ENCODE assay signal across 11 cellular contexts in genomic region chr2:127157651-127158460, GRCh38. TPM values are rescaled to one million over a fixed set of nuclear protein-coding genes. Genes with fewer than 3 reads are reported as not detected.
DNase-seq lines count a peak whose midpoint lies in the region; ATAC-seq and TF ChIP-seq lines count a peak whose summit lies in the region.
"Had no signal": no experiment of that assay in that cellular context is flagged by ENCODE, and none has a peak within 500 bp of the region (broad histone marks: within the 10 kb centered on the region; RNA-seq: fewer than 3 reads in every experiment).

No MANE protein-coding gene starts in this region.

- H4K8ac ChIP-seq in mesenchymal stem cell (ENCODE audit: low read length), result peak overlapping the region; percentile 10

- no peak overlapping the region for H3K4ac ChIP-seq in mesenchymal stem cell (ENCODE audit: low read depth in 1 of 2, low read length in 2 of 2)

- H3K4me3 ChIP-seq in AG04450 (ENCODE audit: low read depth, low read length) (no peak overlapping the region), astrocyte of the spinal cord (ENCODE audit: low read depth, low read length) (no peak overlapping the region), mesenchymal stem cell (ENCODE audit: insufficient read depth in 1 of 2, low read depth in 1 of 2, low read length in 2 of 2) (no peak overlapping the region)

- POLR2A ChIA-PET in AG04450 (lab: Yijun Ruan, JAX), result no interaction called here

- peak overlapping the region; percentile 13 to 63 for H3K18ac ChIP-seq in mesenchymal stem cell (ENCODE audit: low read depth in 1 of 2, low read length in 2 of 2)

- no peak overlapping the region for H2BK120ac ChIP-seq in mesenchymal stem cell (ENCODE audit: low read depth, low read length)

- peak overlapping the region in 1 of 2 experiments; percentile 87 for H2BK12ac ChIP-seq in mesenchymal stem cell (ENCODE audit: low read length in 2 of 2)

- peak overlapping the region; percentile 26 for H2AK5ac ChIP-seq in mesenchymal stem cell (ENCODE audit: low read length, severe bottlenecking)

- no peak overlapping the region for H4K91ac ChIP-seq in mesenchymal stem cell (ENCODE audit: low read length)

- in situ Hi-C loops in astrocyte of the spinal cord (cut with HindIII; ENCODE audit: low sequenced_read_pairs), result no loop called here

- H3K27ac ChIP-seq in AG04450 (ENCODE audit: low read depth, low read length) (no peak overlapping the region), mesenchymal stem cell (ENCODE audit: low read length, poor library complexity, severe bottlenecking) (no peak overlapping the region)
- H3K27ac ChIP-seq: VCaP had no signal

- H3K4me1 ChIP-seq in mesenchymal stem cell (ENCODE audit: control insufficient read depth, insufficient read depth, low read depth, low read length), result peaks cover 33% of the 10 kb centered on the region

- no peak overlapping the region for H3K9ac ChIP-seq in mesenchymal stem cell (ENCODE audit: low read length)

- H3K23ac ChIP-seq in mesenchymal stem cell (ENCODE audit: low read length in 2 of 2), result no peak overlapping the region

- 48% methylated on average over 15 of the region's 15 CpGs for WGBS in mesenchymal stem cell

- H3K4me2 ChIP-seq in mesenchymal stem cell (ENCODE audit: low read length, poor library complexity, severe bottlenecking), result no peak overlapping the region

- no peak overlapping the region for H3K14ac ChIP-seq in mesenchymal stem cell (ENCODE audit: low read length in 2 of 2)

- ATAC-seq in GM18907 (IDR thresholded peaks at IDR 0.05; ENCODE audit: unreplicated experiment) (peak; percentile 39), GM21515 (IDR thresholded peaks at IDR 0.05; ENCODE audit: unreplicated experiment) (no peak)
- ATAC-seq: esophagus mucosa had no signal

- H3K9me3 ChIP-seq in AG04450 (ENCODE audit: control insufficient read depth, insufficient read depth, low read length) (no peaks in the 10 kb centered on the region), mesenchymal stem cell (ENCODE audit: control insufficient read depth, low read length) (no peaks in the 10 kb centered on the region)

- peak overlapping the region; percentile 54 for H2AFZ ChIP-seq in mesenchymal stem cell (ENCODE audit: low read depth, low read length)

- H3K36me3 ChIP-seq in mesenchymal stem cell (ENCODE audit: control insufficient read depth in 1 of 2, insufficient read depth in 2 of 2, low read depth in 1 of 2, low read length in 2 of 2), result no peaks in the 10 kb centered on the region

- DNase-seq in AG04450 (ENCODE audit: low read depth, low spot score) (no peak), astrocyte of the spinal cord (ENCODE audit: low read depth, low spot score) (no peak), mesenchymal stem cell (peak; percentile 56), CD1c-positive myeloid dendritic cell (ENCODE audit: extremely low spot score) (no peak), DMS153 (lab: John Stamatoyannopoulos, UW) (no peak), GM03348 (ENCODE audit: low spot score) (no peak)
- DNase-seq: Calu3 had no signal

- H3K27me3 ChIP-seq in AG04450 (ENCODE audit: control insufficient read depth, insufficient read depth, low read length) (no peaks in the 10 kb centered on the region), mesenchymal stem cell (ENCODE audit: control insufficient read depth in 1 of 2, insufficient read depth in 1 of 2, low read length in 2 of 2) (no peaks in the 10 kb centered on the region)

- no peaks in the 10 kb centered on the region for H3K79me1 ChIP-seq in mesenchymal stem cell (replicated peaks; ENCODE audit: low read length, poor library complexity, severe bottlenecking)

- peak overlapping the region; percentile 53 for H2BK5ac ChIP-seq in mesenchymal stem cell (ENCODE audit: low read depth, low read length, poor library complexity, severe bottlenecking)

- H2BK15ac ChIP-seq in mesenchymal stem cell (ENCODE audit: low read depth, poor library complexity, severe bottlenecking), result no peak overlapping the region

- peak; percentile 31; the same call in 1 of the 2 replicates for TF ChIP-seq CTCF in AG04450 (IDR thresholded peaks at IDR 0.05; ENCODE audit: low read depth, low read length)
- peak; percentile 40 for TF ChIP-seq CTCF in astrocyte of the spinal cord (IDR thresholded peaks at IDR 0.05; ENCODE audit: low read depth, low read length)

- CTCF ChIA-PET in AG04450 (lab: Charles Lee), result interaction anchor here (0.9 to 1.0 kb wide), 2 partner anchors 16 to 90 kb away, joined by 3 to 4 read pairs; no protein-coding TSS in a partner anchor

RNA-seq across cellular contexts. Expression of gene BIN1, which starts 50.9 kb away (rescaled TPM):
- 32.4 and 35.7 TPM in 2 replicates for polyA plus RNA-seq in AG04450 (2011; rRNA removed)
- polyA minus RNA-seq in AG04450 (2011; rRNA and poly(A)+ RNA removed), result 33.1 and 43.8 TPM in 2 replicates
- polyA plus RNA-seq in mesenchymal stem cell (2013, experiment 1 of 2), result 61.3 TPM
- polyA plus RNA-seq in mesenchymal stem cell (2013, experiment 2 of 2), result 58.6 TPM
